8 cellular contexts compared by ENCODE assay signal in the genomic region with DNA sequence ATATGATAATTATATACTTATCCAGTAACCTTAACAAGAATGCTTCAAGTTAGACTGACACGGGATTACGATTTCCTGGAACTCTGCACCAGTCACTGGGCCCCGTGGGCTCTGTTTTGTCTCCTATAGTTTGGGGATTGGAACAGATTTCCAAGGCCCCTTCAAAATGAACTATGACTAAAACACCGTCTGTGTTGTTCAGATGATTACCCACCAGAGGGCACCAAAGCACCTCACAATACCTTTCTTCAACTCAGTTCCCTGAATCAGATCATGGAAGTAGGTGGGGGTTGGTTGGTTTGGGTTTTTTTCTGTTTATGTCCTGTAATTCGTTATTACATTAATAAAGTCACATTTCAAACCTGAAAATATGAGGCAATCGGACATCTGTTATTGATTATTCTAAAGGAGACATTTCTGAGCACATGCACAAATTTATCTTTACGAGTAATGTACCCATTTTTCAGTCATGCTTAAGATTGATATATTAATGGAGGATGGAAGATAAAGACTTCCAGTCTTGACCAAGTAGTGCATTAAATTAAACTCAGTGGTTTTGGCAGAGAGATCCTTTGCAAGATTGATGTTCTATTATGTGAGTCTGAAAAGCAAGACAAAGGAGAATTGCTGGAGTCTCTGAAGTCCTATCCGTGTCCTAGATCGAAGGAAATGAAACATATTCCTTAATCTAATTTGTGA.
DNase-seq lines count a peak whose midpoint lies in the region; ATAC-seq, FAIRE-seq and TF ChIP-seq lines count a peak whose summit lies in the region.

No MANE protein-coding gene starts in this region.

- no peak overlapping the region for H3K27ac Mint-ChIP-seq in activated T-helper 1 cell treated with anti-CD3 and anti-CD28 coated beads, Interleukin-12 subunit alpha, Interleukin-12 subunit beta, Interleukin-2, Interleukin-4 antibody, amounts not matched to agents 30 ng/mL and 10 ng/mL and 1 ng/mL, durations not matched to agents 14 hours and 24 hours and 36 hours

- no peak overlapping the region for H3K4me3 ChIP-seq in foreskin fibroblast (ENCODE audit: low read depth in 1 of 2, low read length in 2 of 2)

- no peaks in the 10 kb centered on the region for H3K9me3 Mint-ChIP-seq in activated T-helper 1 cell treated with anti-CD3 and anti-CD28 coated beads, Interleukin-12 subunit alpha, Interleukin-12 subunit beta, Interleukin-2, Interleukin-4 antibody, amounts not matched to agents 30 ng/mL and 10 ng/mL and 1 ng/mL, durations not matched to agents 14 hours and 24 hours and 36 hours

- no peaks in the 10 kb centered on the region for H3K4me1 Mint-ChIP-seq in activated T-helper 1 cell treated with anti-CD3 and anti-CD28 coated beads, Interleukin-12 subunit alpha, Interleukin-12 subunit beta, Interleukin-2, Interleukin-4 antibody, amounts not matched to agents 30 ng/mL and 10 ng/mL and 1 ng/mL, durations not matched to agents 14 hours and 24 hours and 36 hours (ENCODE audit: low read depth)

- no peaks in the 10 kb centered on the region for H3K36me3 Mint-ChIP-seq in activated T-helper 1 cell treated with anti-CD3 and anti-CD28 coated beads, Interleukin-12 subunit alpha, Interleukin-12 subunit beta, Interleukin-2, Interleukin-4 antibody, amounts not matched to agents 30 ng/mL and 10 ng/mL and 1 ng/mL, durations not matched to agents 14 hours and 24 hours and 36 hours (ENCODE audit: low read depth)

- TF ChIP-seq CTCF in foreskin fibroblast (IDR thresholded peaks at IDR 0.05; ENCODE audit: low read depth, low read length) = peak; percentile 53
- TF ChIP-seq CTCF in omental fat pad (IDR thresholded peaks at IDR 0.05) = peak in 2 of 3 donors; percentile 69 to 80

- DNase-seq in EL (peak; percentile 76), GOT3 (lab: John Stamatoyannopoulos, UW) (peak; percentile 2), M059J (ENCODE audit: low read depth) (peak; percentile 77), RPMI8226 (peak; percentile 66), foreskin fibroblast (peak; percentile 52 to 83), omental fat pad (ENCODE audit: low spot score) (no peak), urothelium cell line (ENCODE audit: low spot score) (peak; percentile 71)
- peak; percentile 17 for DNase-seq in activated T-helper 1 cell treated with anti-CD3 and anti-CD28 coated beads, Interleukin-12 subunit alpha, Interleukin-12 subunit beta, Interleukin-2, Interleukin-4 antibody, amounts not matched to agents 30 ng/mL and 10 ng/mL and 1 ng/mL, durations not matched to agents 14 hours and 24 hours and 36 hours (ENCODE audit: low spot score)

- peak; percentile 72 for FAIRE-seq in urothelium cell line (lab: Jason Lieb, UNC)

- H3K27me3 Mint-ChIP-seq in activated T-helper 1 cell treated with anti-CD3 and anti-CD28 coated beads, Interleukin-12 subunit alpha, Interleukin-12 subunit beta, Interleukin-2, Interleukin-4 antibody, amounts not matched to agents 30 ng/mL and 10 ng/mL and 1 ng/mL, durations not matched to agents 14 hours and 24 hours and 36 hours (ENCODE audit: insufficient read depth) = peaks cover 6% of the 10 kb centered on the region

- ATAC-seq in omental fat pad (ENCODE audit: low FRiP score) = peak; percentile 81

- H3K4me3 Mint-ChIP-seq in activated T-helper 1 cell treated with anti-CD3 and anti-CD28 coated beads, Interleukin-12 subunit alpha, Interleukin-12 subunit beta, Interleukin-2, Interleukin-4 antibody, amounts not matched to agents 30 ng/mL and 10 ng/mL and 1 ng/mL, durations not matched to agents 14 hours and 24 hours and 36 hours = no peak overlapping the region

- intact Hi-C loops in activated T-helper 1 cell treated with anti-CD3 and anti-CD28 coated beads, Interleukin-12 subunit alpha, Interleukin-12 subunit beta, Interleukin-2, Interleukin-4 antibody, amounts not matched to agents 30 ng/mL and 10 ng/mL and 1 ng/mL, durations not matched to agents 14 hours and 24 hours and 36 hours (cut with micrococcal nuclease) = loop anchor here (1.0 to 2.0 kb wide), 4 partner anchors 211 to 493 kb away; no protein-coding TSS in a partner anchor
